8 cellular contexts compared by ENCODE assay signal in genomic region chr19:13051581-13052165, GRCh38. TPM values are rescaled to one million over a fixed set of nuclear protein-coding genes. Genes with fewer than 3 reads are reported as not detected.
DNase-seq lines count a peak whose midpoint lies in the region; ATAC-seq and TF ChIP-seq lines count a peak whose summit lies in the region.

No MANE protein-coding gene starts in this region.

- peak overlapping the region; percentile 43 for H3K4me3 ChIP-seq in LNCaP clone FGC (ENCODE audit: low read depth, low read length)

- no peaks in the 10 kb centered on the region for H3K9me3 Mint-ChIP-seq in activated CD4-positive, alpha-beta T cell treated with anti-CD3 and anti-CD28 coated beads, Interleukin-2, amount 10 ng/mL, durations not matched to agents 24 days and 14 days

- in situ Hi-C loops in Caki2 (cut with HindIII; ENCODE audit: low pct_unique_long_range_greater_than_20kb, low sequenced_read_pairs) = no loop called here

- H3K27me3 Mint-ChIP-seq in activated CD4-positive, alpha-beta T cell treated with anti-CD3 and anti-CD28 coated beads, Interleukin-2, amount 10 ng/mL, durations not matched to agents 24 days and 14 days = peaks cover 22% of the 10 kb centered on the region

- DNase-seq in Caki2 (ENCODE audit: low read depth) = peak; percentile 90
- DNase-seq in LNCaP clone FGC (ENCODE audit: low read depth) = peak; percentile 99
- DNase-seq in activated CD4-positive, alpha-beta T cell treated with anti-CD3 and anti-CD28 coated beads, Interleukin-2, amount 10 ng/mL, durations not matched to agents 24 days and 14 days = peak; percentile 76
- peak; percentile 70 for DNase-seq in glomerular visceral epithelial cell (ENCODE audit: extremely low spot score)
- DNase-seq in retina = peak; percentile 86

- ATAC-seq in HG02571 (IDR thresholded peaks at IDR 0.05; ENCODE audit: unreplicated experiment) = no peak
- no peak for ATAC-seq in HG02798 (IDR thresholded peaks at IDR 0.05; ENCODE audit: poor library complexity, unreplicated experiment)
- ATAC-seq in GM19463 (IDR thresholded peaks at IDR 0.05; ENCODE audit: unreplicated experiment) = no peak

- peak overlapping the region; percentile 71 for H3K4me3 Mint-ChIP-seq in activated CD4-positive, alpha-beta T cell treated with anti-CD3 and anti-CD28 coated beads, Interleukin-2, amount 10 ng/mL, durations not matched to agents 24 days and 14 days

- peak overlapping the region; percentile 56 for H3K27ac Mint-ChIP-seq in activated CD4-positive, alpha-beta T cell treated with anti-CD3 and anti-CD28 coated beads, Interleukin-2, amount 10 ng/mL, durations not matched to agents 24 days and 14 days

- intact Hi-C loops in activated CD4-positive, alpha-beta T cell treated with anti-CD3 and anti-CD28 coated beads, Interleukin-2, amount 10 ng/mL, durations not matched to agents 24 days and 14 days (cut with micrococcal nuclease) = no loop called here

- no peaks in the 10 kb centered on the region for H3K36me3 Mint-ChIP-seq in activated CD4-positive, alpha-beta T cell treated with anti-CD3 and anti-CD28 coated beads, Interleukin-2, amount 10 ng/mL, durations not matched to agents 24 days and 14 days (ENCODE audit: low read depth)

- TF ChIP-seq CTCF in LNCaP clone FGC (IDR thresholded peaks at IDR 0.05; ENCODE audit: control insufficient read depth, extremely low read depth, insufficient read depth) = no peak

- H3K4me1 Mint-ChIP-seq in activated CD4-positive, alpha-beta T cell treated with anti-CD3 and anti-CD28 coated beads, Interleukin-2, amount 10 ng/mL, durations not matched to agents 24 days and 14 days = peaks cover 6% of the 10 kb centered on the region

RNA-seq across cellular contexts. Expression of gene LYL1, which starts 51.0 kb away (rescaled TPM):
- not detected in 2 replicates for total RNA-seq in Caki2 (2014; rRNA removed; shearing (Covaris generic); ENCODE audit: low replicate concordance)
- 2.1 and 2.4 TPM in 2 replicates for total RNA-seq in activated CD4-positive, alpha-beta T cell treated with anti-CD3 and anti-CD28 coated beads, Interleukin-2, amount 10 ng/mL, durations not matched to agents 24 days and 14 days

RNA-seq across cellular contexts. Expression of gene NFIX, which starts 56.4 kb away (rescaled TPM):
- total RNA-seq in Caki2 (2014; rRNA removed; shearing (Covaris generic); ENCODE audit: low replicate concordance) = 1.2 and 4.5 TPM in 2 replicates
- total RNA-seq in activated CD4-positive, alpha-beta T cell treated with anti-CD3 and anti-CD28 coated beads, Interleukin-2, amount 10 ng/mL, durations not matched to agents 24 days and 14 days = 8.3 and 10.4 TPM in 2 replicates
